ENCODE assay signal across 1 cellular context in the genomic region with DNA sequence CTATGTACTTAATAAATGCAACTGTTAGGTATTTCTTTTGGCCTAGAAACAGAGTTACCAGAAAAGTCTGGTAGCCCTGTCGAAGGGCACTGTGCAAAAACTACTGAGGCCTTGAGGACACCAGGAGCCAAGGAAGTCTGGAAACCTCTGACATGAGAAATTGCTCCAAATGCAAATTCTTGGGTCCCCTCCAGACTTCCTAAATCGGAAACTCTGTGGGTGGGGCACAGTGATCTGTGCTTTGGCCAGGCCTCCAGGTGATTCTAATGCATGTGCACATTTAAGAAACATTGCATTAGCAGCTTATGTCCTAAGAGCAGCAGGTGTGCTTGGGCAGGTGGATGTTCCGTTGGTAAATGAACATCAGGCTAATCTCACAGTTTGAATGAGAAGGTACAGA.
TF ChIP-seq lines count a peak whose summit lies in the region.

No MANE protein-coding gene starts in this region.

TF ChIP-seq in IMR-90, 13 proteins besides CTCF, POLR2A, EP300 and RAD21:
- TF ChIP-seq MAZ (IDR thresholded peaks at IDR 0.05; ENCODE audit: borderline replicate concordance, low read depth, low read length) (no peak), BHLHE40 (IDR thresholded peaks at IDR 0.05; ENCODE audit: low read depth, low read length) (no peak), MAFK (IDR thresholded peaks at IDR 0.05; ENCODE audit: low read depth, low read length) (no peak), RCOR1 (IDR thresholded peaks at IDR 0.05; ENCODE audit: insufficient replicate concordance, low read length) (no peak), MXI1 (IDR thresholded peaks at IDR 0.05; ENCODE audit: borderline replicate concordance, low read depth, low read length) (no peak), CHD1 (IDR thresholded peaks at IDR 0.05; ENCODE audit: low read depth, low read length) (no peak), FOS (IDR thresholded peaks at IDR 0.05; ENCODE audit: low read depth, low read length) (no peak), NFE2L2 (IDR thresholded peaks at IDR 0.05; ENCODE audit: low read depth, low read length) (no peak), CEBPB (IDR thresholded peaks at IDR 0.05; ENCODE audit: low read depth, low read length) (no peak), RFX5 (IDR thresholded peaks at IDR 0.05; ENCODE audit: low read depth, low read length) (no peak), SMC3 (IDR thresholded peaks at IDR 0.05; ENCODE audit: low read depth, low read length) (no peak)
- TF ChIP-seq, protein P1, sequence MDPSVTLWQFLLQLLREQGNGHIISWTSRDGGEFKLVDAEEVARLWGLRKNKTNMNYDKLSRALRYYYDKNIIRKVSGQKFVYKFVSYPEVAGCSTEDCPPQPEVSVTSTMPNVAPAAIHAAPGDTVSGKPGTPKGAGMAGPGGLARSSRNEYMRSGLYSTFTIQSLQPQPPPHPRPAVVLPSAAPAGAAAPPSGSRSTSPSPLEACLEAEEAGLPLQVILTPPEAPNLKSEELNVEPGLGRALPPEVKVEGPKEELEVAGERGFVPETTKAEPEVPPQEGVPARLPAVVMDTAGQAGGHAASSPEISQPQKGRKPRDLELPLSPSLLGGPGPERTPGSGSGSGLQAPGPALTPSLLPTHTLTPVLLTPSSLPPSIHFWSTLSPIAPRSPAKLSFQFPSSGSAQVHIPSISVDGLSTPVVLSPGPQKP (IDR thresholded peaks at IDR 0.05; ENCODE audit: borderline replicate concordance, low read depth, low read length), result no peak
- TF ChIP-seq, protein P2, sequence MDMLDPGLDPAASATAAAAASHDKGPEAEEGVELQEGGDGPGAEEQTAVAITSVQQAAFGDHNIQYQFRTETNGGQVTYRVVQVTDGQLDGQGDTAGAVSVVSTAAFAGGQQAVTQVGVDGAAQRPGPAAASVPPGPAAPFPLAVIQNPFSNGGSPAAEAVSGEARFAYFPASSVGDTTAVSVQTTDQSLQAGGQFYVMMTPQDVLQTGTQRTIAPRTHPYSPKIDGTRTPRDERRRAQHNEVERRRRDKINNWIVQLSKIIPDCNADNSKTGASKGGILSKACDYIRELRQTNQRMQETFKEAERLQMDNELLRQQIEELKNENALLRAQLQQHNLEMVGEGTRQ (IDR thresholded peaks at IDR 0.05; ENCODE audit: low read depth, low read length), result no peak
TF ChIP-seq in IMR-90: peak in this region for 0.
